Comparison of ENCODE assay signal across 12 cellular contexts in the genomic region with DNA sequence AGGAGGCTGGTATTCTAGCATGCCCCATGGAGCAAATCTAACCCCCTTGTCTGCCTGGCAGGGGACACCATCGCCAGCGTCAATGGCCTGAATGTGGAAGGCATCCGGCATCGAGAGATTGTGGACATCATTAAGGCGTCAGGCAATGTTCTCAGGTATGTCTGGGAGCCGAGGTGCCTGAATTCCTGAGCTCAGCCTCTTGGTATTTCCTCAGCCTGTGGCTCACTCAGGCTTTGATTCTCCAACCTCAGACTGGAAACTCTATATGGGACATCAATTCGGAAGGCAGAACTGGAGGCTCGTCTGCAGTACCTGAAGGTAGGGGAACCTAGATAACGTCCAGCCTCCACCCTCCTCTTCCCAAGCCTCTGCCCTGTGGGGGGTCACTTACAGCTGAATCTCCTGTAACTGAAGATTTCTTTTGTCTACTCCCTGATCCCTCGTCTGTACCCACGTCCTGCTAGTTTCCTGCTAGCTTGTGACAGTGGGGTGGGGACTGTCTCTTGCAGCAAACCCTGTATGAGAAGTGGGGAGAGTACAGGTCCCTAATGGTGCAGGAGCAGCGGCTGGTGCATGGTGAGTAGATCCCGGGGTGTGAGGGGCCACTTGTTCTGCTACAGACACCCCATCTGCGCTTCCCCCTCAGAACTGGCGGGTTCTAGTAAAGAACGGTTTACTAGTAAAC.
"Had no signal": no experiment of that assay in that cellular context is flagged by ENCODE, and none has a peak within 500 bp of the region (broad histone marks: within the 10 kb centered on the region; RNA-seq: fewer than 3 reads in every experiment).

No MANE protein-coding gene starts in this region.

- H3K4me3 Mint-ChIP-seq: activated naive CD4-positive, alpha-beta T cell treated with anti-CD3 and anti-CD28 coated beads for 36 hours; activated T-helper 17 cell treated with anti-CD3 and anti-CD28 coated beads, Interleukin-2, amount 50 U/mL, for 72 hours; stimulated activated effector memory CD8-positive, alpha-beta T cell treated with anti-CD3 and anti-CD28 coated beads, Interleukin-12 subunit alpha, Interleukin-12 subunit beta, amount 100 ng/mL, for 72 hours had no signal

- H3K27me3 Mint-ChIP-seq: activated T-helper 17 cell treated with anti-CD3 and anti-CD28 coated beads, Interleukin-2, amount 50 U/mL, for 72 hours had no signal

- H3K4me1 Mint-ChIP-seq: activated T-helper 17 cell treated with anti-CD3 and anti-CD28 coated beads, Interleukin-2, amount 50 U/mL, for 72 hours had no signal

- ATAC-seq: activated T-helper 17 cell treated with anti-CD3 and anti-CD28 coated beads, Interleukin-2, amount 50 U/mL, for 72 hours; body of pancreas; right cardiac atrium; stimulated activated effector memory CD8-positive, alpha-beta T cell treated with anti-CD3 and anti-CD28 coated beads, Interleukin-12 subunit alpha, Interleukin-12 subunit beta, amount 100 ng/mL, for 72 hours had no signal

- H3K36me3 ChIP-seq: neutrophil had no signal

- H3K27ac Mint-ChIP-seq: activated naive CD4-positive, alpha-beta T cell treated with anti-CD3 and anti-CD28 coated beads for 36 hours; activated T-helper 17 cell treated with anti-CD3 and anti-CD28 coated beads, Interleukin-2, amount 50 U/mL, for 72 hours; stimulated activated effector memory CD8-positive, alpha-beta T cell treated with anti-CD3 and anti-CD28 coated beads, Interleukin-12 subunit alpha, Interleukin-12 subunit beta, amount 100 ng/mL, for 72 hours had no signal

- H3K4me3 ChIP-seq: body of pancreas, tibial nerve had no signal

- H3K9me3 ChIP-seq: body of pancreas, neutrophil, tibial nerve had no signal

- DNase-seq: activated CD4-positive, alpha-beta T cell treated with anti-CD3 and anti-CD28 coated beads, Interleukin-2, amount 50 U/mL, for 1 hour; activated naive CD4-positive, alpha-beta T cell treated with anti-CD3 and anti-CD28 coated beads for 36 hours; activated T-cell treated with anti-CD3 and anti-CD28 coated beads for 4 hours; body of pancreas; effector memory CD4-positive, alpha-beta T cell; hypothalamus; small intestine had no signal

- FAIRE-seq: small intestine had no signal

- H3K27me3 ChIP-seq: body of pancreas, tibial nerve had no signal

- H3K27ac ChIP-seq: body of pancreas, neutrophil had no signal

- H3K9me3 Mint-ChIP-seq: activated naive CD4-positive, alpha-beta T cell treated with anti-CD3 and anti-CD28 coated beads for 36 hours; activated T-helper 17 cell treated with anti-CD3 and anti-CD28 coated beads, Interleukin-2, amount 50 U/mL, for 72 hours; stimulated activated effector memory CD8-positive, alpha-beta T cell treated with anti-CD3 and anti-CD28 coated beads, Interleukin-12 subunit alpha, Interleukin-12 subunit beta, amount 100 ng/mL, for 72 hours had no signal
